10 cellular contexts compared by ENCODE assay signal in the genomic region with DNA sequence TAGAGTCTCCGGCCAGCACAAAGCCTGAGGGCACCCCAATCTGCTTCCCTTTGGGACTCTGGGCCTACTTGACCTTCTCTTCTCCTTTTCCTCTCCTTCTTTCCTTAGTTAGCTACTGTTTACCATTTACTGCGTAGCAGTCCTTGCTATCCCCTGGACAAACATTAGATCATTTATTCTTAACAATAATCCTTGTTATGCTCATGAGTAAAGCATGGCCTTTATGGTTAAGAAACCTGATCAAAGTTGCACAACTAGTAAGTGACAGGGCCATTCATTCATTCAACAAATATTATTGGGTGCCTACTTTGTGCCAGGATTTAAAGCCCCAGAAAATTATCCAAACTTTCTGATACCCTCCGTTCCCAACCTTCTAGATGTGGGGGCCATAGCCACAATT. TPM values are rescaled to one million over a fixed set of nuclear protein-coding genes. Genes with fewer than 3 reads are reported as not detected.
DNase-seq lines count a peak whose midpoint lies in the region; ATAC-seq and TF ChIP-seq lines count a peak whose summit lies in the region.
"Had no signal": no experiment of that assay in that cellular context is flagged by ENCODE, and none has a peak within 500 bp of the region (broad histone marks: within the 10 kb centered on the region; RNA-seq: fewer than 3 reads in every experiment).

No MANE protein-coding gene starts in this region.

- H3K4me3 Mint-ChIP-seq in CD8-positive, alpha-beta T cell = no peak overlapping the region

- H3K4me1 ChIP-seq in CD8-positive, alpha-beta T cell (ENCODE audit: insufficient read depth, low read length) = peaks cover 79% of the 10 kb centered on the region
- H3K4me1 ChIP-seq in RWPE2 (ENCODE audit: insufficient read depth, poor library complexity, severe bottlenecking) (peaks cover 42% of the 10 kb centered on the region), right atrium auricular region (peaks cover 0 to 83% of the 10 kb centered on the region in 2 donors), gastrocnemius medialis (peaks cover 50 to 62% of the 10 kb centered on the region in 2 donors)

- H3K36me3 Mint-ChIP-seq in CD8-positive, alpha-beta T cell = peaks cover 12% of the 10 kb centered on the region

- no peak overlapping the region for H3K27ac ChIP-seq in CD8-positive, alpha-beta T cell (ENCODE audit: low read depth, low read length)
- H3K27ac ChIP-seq in RWPE2 (ENCODE audit: poor library complexity, severe bottlenecking) (peak overlapping the region; percentile 95), right atrium auricular region (peak overlapping the region; percentile 95 to 99), gastrocnemius medialis (peak overlapping the region; percentile 85 to 94 (median 92))

- POLR2A ChIA-PET in CD8-positive, alpha-beta T cell (lab: Charles Lee) = interaction anchor here (1.5 to 7.1 kb wide), 3 partner anchors 9 to 14 kb away, joined by 5 to 87 read pairs (median 70); no protein-coding TSS in a partner anchor

- H3K9me3 ChIP-seq in CD8-positive, alpha-beta T cell (ENCODE audit: low read length) = no peaks in the 10 kb centered on the region
- H3K9me3 ChIP-seq in RWPE2 (ENCODE audit: severe bottlenecking) = no peaks in the 10 kb centered on the region
- no peaks in the 10 kb centered on the region for H3K9me3 ChIP-seq in right atrium auricular region
- H3K9me3 ChIP-seq in gastrocnemius medialis = no peaks in the 10 kb centered on the region

- H3K9me3 Mint-ChIP-seq in CD8-positive, alpha-beta T cell = no peaks in the 10 kb centered on the region

- ATAC-seq in CD8-positive, alpha-beta T cell = no peak
- no peak for ATAC-seq in RWPE2 (ENCODE audit: low read depth)
- no peak for ATAC-seq in gastrocnemius medialis
- no peak for ATAC-seq in HG03045 (IDR thresholded peaks at IDR 0.05; ENCODE audit: unreplicated experiment)

- no peaks in the 10 kb centered on the region for H3K36me3 ChIP-seq in CD8-positive, alpha-beta T cell (ENCODE audit: insufficient read depth, low read length)
- H3K36me3 ChIP-seq in RWPE2 (ENCODE audit: low read depth) = peaks cover 8% of the 10 kb centered on the region; the same call in 1 of the 2 replicates
- H3K36me3 ChIP-seq in right atrium auricular region = no peaks in the 10 kb centered on the region
- no peaks in the 10 kb centered on the region for H3K36me3 ChIP-seq in gastrocnemius medialis

- H3K27me3 ChIP-seq in CD8-positive, alpha-beta T cell (ENCODE audit: insufficient read depth, low read length) = no peaks in the 10 kb centered on the region
- H3K27me3 ChIP-seq in RWPE2 (ENCODE audit: insufficient read depth, poor library complexity, severe bottlenecking) (no peaks in the 10 kb centered on the region), right atrium auricular region (no peaks in the 10 kb centered on the region), gastrocnemius medialis (no peaks in the 10 kb centered on the region)

- H3K27me3 Mint-ChIP-seq in CD8-positive, alpha-beta T cell (ENCODE audit: low read depth) = no peaks in the 10 kb centered on the region

- in situ Hi-C loops in gastrocnemius medialis (cut with MboI; ENCODE audit: low sequenced_read_pairs in 4 of 4) = no loop called here

- no peak for DNase-seq in CD8-positive, alpha-beta T cell
- DNase-seq in RWPE2 (ENCODE audit: low spot score) (no peak), right atrium auricular region (ENCODE audit: low spot score) (no peak), gastrocnemius medialis (no peak), NCI-H1436 treated with DMSO at 0.1 percent for 48 hours (lab: John Stamatoyannopoulos, UW) (no peak), SHP77 (lab: John Stamatoyannopoulos, UW) (no peak)
- no peak for DNase-seq in effector CD4-positive, alpha-beta T cell
- DNase-seq: activated gamma-delta T cell treated with Interleukin-2 at 50 U/mL for 16 hours, NCI-H1417 treated with DMSO at 0.1 percent for 48 hours had no signal

- no peak for TF ChIP-seq POLR2A in gastrocnemius medialis (IDR thresholded peaks at IDR 0.05)

- H3K4me3 ChIP-seq in CD8-positive, alpha-beta T cell (ENCODE audit: low read depth, low read length) = no peak overlapping the region
- H3K4me3 ChIP-seq in RWPE2 (ENCODE audit: severe bottlenecking) = no peak overlapping the region
- H3K4me3 ChIP-seq in right atrium auricular region = no peak overlapping the region
- H3K4me3 ChIP-seq in gastrocnemius medialis = no peak overlapping the region

- peaks cover 83% of the 10 kb centered on the region for H3K4me1 Mint-ChIP-seq in CD8-positive, alpha-beta T cell (ENCODE audit: low read depth)

- peak overlapping the region; percentile 72 for H3K27ac Mint-ChIP-seq in CD8-positive, alpha-beta T cell

- intact Hi-C loops in CD8-positive, alpha-beta T cell (cut with DNase I, micrococcal nuclease) = loop anchor here in 1 of 2 experiments (5.0 kb wide), 1 partner anchor 334 kb away; a partner anchor contains a TSS
- intact Hi-C loops in gastrocnemius medialis (cut with DNase I; ENCODE audit: low total_unique reads) = no loop called here

- no peak for TF ChIP-seq CTCF in CD8-positive, alpha-beta T cell (IDR thresholded peaks at IDR 0.05)
- TF ChIP-seq CTCF in RWPE2 (IDR thresholded peaks at IDR 0.05; ENCODE audit: poor library complexity, severe bottlenecking) (no peak), right atrium auricular region (IDR thresholded peaks at IDR 0.05) (no peak), gastrocnemius medialis (IDR thresholded peaks at IDR 0.05 in 4 of 5, conservative IDR thresholded peaks at IDR 0.05 in 1 of 5) (no peak)

- CTCF ChIA-PET in CD8-positive, alpha-beta T cell (lab: Charles Lee) = interaction anchor here (1.0 to 7.1 kb wide), 8 partner anchors 10 to 80 kb away, joined by 3 to 162 read pairs (median 5); no protein-coding TSS in a partner anchor

RNA-seq across cellular contexts. Expression of a gene that starts 3.2 kb away (rescaled TPM):
- 10 to 100 TPM; 87.3 to 91.4 TPM for total RNA-seq in CD8-positive, alpha-beta T cell
- 10 to 100 TPM; 33.4 to 60.2 TPM for total RNA-seq in right atrium auricular region
- 10 to 100 TPM; 12.2 to 27.1 (median 17.0) TPM for total RNA-seq in gastrocnemius medialis

RNA-seq across cellular contexts. Expression of a gene that starts 49.8 kb away (rescaled TPM):
- total RNA-seq in CD8-positive, alpha-beta T cell = 1 to 10 TPM; 4.3 to 5.5 TPM
- total RNA-seq in right atrium auricular region (10 to 100 TPM; 48.9 to 52.0 TPM), gastrocnemius medialis (10 to 100 TPM; 28.3 to 62.6 (median 45.6) TPM)

Comparison
In these comparisons a context has a peak if more than half of its experiments do, and no peak if none do; other contexts are left out.
1. RNA of a gene that starts 49.8 kb away (total RNA-seq): 28.3 to 62.6 TPM in gastrocnemius medialis and 48.9 to 52.0 TPM in right atrium auricular region; 4.3 to 5.5 TPM in CD8-positive, alpha-beta T cell; every median in the first group is over 4 times any median in the second.